1 cellular context compared by ENCODE assay signal in the genomic region with DNA sequence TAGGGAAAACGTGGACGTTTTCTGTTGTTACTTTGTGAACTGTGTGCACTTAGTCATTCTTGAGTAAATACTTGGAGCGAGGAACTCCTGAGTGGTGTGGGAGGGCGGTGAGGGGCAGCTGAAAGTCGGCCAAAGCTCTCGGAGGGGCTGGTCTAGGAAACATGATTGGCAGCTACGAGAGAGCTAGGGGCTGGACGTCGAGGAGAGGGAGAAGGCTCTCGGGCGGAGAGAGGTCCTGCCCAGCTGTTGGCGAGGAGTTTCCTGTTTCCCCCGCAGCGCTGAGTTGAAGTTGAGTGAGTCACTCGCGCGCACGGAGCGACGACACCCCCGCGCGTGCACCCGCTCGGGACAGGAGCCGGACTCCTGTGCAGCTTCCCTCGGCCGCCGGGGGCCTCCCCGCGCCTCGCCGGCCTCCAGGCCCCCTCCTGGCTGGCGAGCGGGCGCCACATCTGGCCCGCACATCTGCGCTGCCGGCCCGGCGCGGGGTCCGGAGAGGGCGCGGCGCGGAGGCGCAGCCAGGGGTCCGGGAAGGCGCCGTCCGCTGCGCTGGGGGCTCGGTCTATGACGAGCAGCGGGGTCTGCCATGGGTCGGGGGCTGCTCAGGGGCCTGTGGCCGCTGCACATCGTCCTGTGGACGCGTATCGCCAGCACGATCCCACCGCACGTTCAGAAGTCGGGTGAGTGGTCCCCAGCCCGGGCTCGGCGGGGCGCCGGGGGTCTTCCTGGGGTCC.
A peak's percentile ranks its signal among the peaks of the same experiment; 100 is the strongest.
TF ChIP-seq lines count a peak whose summit lies in the region.

A gene (plus strand): TSS at position 301 of the 731 bp plus-strand sequence. CDS start 283 bp downstream, at position 584.

TF ChIP-seq in HepG2, 621 proteins besides CTCF, POLR2A, EP300 and RAD21 (continued from another document and continues in another):
- TF ChIP-seq, protein P1, sequence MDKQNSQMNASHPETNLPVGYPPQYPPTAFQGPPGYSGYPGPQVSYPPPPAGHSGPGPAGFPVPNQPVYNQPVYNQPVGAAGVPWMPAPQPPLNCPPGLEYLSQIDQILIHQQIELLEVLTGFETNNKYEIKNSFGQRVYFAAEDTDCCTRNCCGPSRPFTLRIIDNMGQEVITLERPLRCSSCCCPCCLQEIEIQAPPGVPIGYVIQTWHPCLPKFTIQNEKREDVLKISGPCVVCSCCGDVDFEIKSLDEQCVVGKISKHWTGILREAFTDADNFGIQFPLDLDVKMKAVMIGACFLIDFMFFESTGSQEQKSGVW (CRISPR knock-in tag; IDR thresholded peaks at IDR 0.05; ENCODE audit: borderline replicate concordance): 0 out of 2 replicates have a peak, but pooled peaks have one; percentile 56
- peak; percentile 73; the same call in 1 of the 2 replicates for TF ChIP-seq FOXP1 (IDR thresholded peaks at IDR 0.05)
- TF ChIP-seq FOXP1 (CRISPR knock-in tag; IDR thresholded peaks at IDR 0.05): peak; percentile 75; the same call in 1 of the 2 replicates
- no peak for TF ChIP-seq ZNF30 (CRISPR knock-in tag; IDR thresholded peaks at IDR 0.05)
- TF ChIP-seq ZFP36L1 (CRISPR knock-in tag; IDR thresholded peaks at IDR 0.05): no peak
- TF ChIP-seq, protein P2, sequence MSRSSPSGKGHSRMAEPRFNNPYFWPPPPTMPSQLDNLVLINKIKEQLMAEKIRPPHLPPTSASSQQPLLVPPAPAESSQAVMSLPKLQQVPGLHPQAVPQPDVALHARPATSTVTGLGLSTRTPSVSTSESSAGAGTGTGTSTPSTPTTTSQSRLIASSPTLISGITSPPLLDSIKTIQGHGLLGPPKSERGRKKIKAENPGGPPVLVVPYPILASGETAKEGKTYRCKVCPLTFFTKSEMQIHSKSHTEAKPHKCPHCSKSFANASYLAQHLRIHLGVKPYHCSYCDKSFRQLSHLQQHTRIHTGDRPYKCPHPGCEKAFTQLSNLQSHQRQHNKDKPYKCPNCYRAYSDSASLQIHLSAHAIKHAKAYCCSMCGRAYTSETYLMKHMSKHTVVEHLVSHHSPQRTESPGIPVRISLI (CRISPR knock-in tag; IDR thresholded peaks at IDR 0.05; ENCODE audit: borderline replicate concordance): 0 out of 2 replicates have a peak, but pooled peaks have one; percentile 42
- TF ChIP-seq KLF16 (CRISPR knock-in tag; IDR thresholded peaks at IDR 0.05): peak in 1 of 2 experiments; percentile 82; a peak in 2 of 4 replicates
- no peak for TF ChIP-seq U2AF2 (IDR thresholded peaks at IDR 0.05; ENCODE audit: low read depth, low read length)
- TF ChIP-seq, protein P3, sequence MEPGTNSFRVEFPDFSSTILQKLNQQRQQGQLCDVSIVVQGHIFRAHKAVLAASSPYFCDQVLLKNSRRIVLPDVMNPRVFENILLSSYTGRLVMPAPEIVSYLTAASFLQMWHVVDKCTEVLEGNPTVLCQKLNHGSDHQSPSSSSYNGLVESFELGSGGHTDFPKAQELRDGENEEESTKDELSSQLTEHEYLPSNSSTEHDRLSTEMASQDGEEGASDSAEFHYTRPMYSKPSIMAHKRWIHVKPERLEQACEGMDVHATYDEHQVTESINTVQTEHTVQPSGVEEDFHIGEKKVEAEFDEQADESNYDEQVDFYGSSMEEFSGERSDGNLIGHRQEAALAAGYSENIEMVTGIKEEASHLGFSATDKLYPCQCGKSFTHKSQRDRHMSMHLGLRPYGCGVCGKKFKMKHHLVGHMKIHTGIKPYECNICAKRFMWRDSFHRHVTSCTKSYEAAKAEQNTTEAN (CRISPR knock-in tag; conservative IDR thresholded peaks at IDR 0.05): peak; percentile 78; the same call in 1 of the 2 replicates
- peak; percentile 97; the same call in 1 of the 2 replicates for TF ChIP-seq ZNF431 (CRISPR knock-in tag; IDR thresholded peaks at IDR 0.05; ENCODE audit: borderline replicate concordance, low read depth)
- peak; percentile 4; the same call in 1 of the 2 replicates for TF ChIP-seq SSRP1 (CRISPR knock-in tag; IDR thresholded peaks at IDR 0.05)
- peak; percentile 62; the same call in 1 of the 2 replicates for TF ChIP-seq NR2C2 (CRISPR knock-in tag; IDR thresholded peaks at IDR 0.05; ENCODE audit: borderline replicate concordance)
- TF ChIP-seq, protein P4, sequence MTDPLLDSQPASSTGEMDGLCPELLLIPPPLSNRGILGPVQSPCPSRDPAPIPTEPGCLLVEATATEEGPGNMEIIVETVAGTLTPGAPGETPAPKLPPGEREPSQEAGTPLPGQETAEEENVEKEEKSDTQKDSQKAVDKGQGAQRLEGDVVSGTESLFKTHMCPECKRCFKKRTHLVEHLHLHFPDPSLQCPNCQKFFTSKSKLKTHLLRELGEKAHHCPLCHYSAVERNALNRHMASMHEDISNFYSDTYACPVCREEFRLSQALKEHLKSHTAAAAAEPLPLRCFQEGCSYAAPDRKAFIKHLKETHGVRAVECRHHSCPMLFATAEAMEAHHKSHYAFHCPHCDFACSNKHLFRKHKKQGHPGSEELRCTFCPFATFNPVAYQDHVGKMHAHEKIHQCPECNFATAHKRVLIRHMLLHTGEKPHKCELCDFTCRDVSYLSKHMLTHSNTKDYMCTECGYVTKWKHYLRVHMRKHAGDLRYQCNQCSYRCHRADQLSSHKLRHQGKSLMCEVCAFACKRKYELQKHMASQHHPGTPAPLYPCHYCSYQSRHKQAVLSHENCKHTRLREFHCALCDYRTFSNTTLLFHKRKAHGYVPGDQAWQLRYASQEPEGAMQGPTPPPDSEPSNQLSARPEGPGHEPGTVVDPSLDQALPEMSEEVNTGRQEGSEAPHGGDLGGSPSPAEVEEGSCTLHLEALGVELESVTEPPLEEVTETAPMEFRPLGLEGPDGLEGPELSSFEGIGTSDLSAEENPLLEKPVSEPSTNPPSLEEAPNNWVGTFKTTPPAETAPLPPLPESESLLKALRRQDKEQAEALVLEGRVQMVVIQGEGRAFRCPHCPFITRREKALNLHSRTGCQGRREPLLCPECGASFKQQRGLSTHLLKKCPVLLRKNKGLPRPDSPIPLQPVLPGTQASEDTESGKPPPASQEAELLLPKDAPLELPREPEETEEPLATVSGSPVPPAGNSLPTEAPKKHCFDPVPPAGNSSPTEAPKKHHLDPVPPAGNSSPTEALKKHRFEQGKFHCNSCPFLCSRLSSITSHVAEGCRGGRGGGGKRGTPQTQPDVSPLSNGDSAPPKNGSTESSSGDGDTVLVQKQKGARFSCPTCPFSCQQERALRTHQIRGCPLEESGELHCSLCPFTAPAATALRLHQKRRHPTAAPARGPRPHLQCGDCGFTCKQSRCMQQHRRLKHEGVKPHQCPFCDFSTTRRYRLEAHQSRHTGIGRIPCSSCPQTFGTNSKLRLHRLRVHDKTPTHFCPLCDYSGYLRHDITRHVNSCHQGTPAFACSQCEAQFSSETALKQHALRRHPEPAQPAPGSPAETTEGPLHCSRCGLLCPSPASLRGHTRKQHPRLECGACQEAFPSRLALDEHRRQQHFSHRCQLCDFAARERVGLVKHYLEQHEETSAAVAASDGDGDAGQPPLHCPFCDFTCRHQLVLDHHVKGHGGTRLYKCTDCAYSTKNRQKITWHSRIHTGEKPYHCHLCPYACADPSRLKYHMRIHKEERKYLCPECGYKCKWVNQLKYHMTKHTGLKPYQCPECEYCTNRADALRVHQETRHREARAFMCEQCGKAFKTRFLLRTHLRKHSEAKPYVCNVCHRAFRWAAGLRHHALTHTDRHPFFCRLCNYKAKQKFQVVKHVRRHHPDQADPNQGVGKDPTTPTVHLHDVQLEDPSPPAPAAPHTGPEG (CRISPR knock-in tag; IDR thresholded peaks at IDR 0.05): no peak
- TF ChIP-seq SP2 (CRISPR knock-in tag; IDR thresholded peaks at IDR 0.05): 0 out of 2 replicates have a peak, but pooled peaks have one; percentile 56
- TF ChIP-seq ZC3H4 (CRISPR knock-in tag; IDR thresholded peaks at IDR 0.05; ENCODE audit: borderline replicate concordance): 0 out of 2 replicates have a peak, but pooled peaks have one; percentile 6
- TF ChIP-seq NFE2L2 (IDR thresholded peaks at IDR 0.05; ENCODE audit: low read length): no peak
- peak; percentile 87 for TF ChIP-seq SOX5 (CRISPR knock-in tag; IDR thresholded peaks at IDR 0.05; ENCODE audit: borderline replicate concordance)
- TF ChIP-seq ZNF205 (CRISPR knock-in tag; IDR thresholded peaks at IDR 0.05): peak; percentile 66; the same call in 1 of the 2 replicates
- TF ChIP-seq ZNF12 (CRISPR knock-in tag; IDR thresholded peaks at IDR 0.05): peak; percentile 93
- TF ChIP-seq, protein P5, sequence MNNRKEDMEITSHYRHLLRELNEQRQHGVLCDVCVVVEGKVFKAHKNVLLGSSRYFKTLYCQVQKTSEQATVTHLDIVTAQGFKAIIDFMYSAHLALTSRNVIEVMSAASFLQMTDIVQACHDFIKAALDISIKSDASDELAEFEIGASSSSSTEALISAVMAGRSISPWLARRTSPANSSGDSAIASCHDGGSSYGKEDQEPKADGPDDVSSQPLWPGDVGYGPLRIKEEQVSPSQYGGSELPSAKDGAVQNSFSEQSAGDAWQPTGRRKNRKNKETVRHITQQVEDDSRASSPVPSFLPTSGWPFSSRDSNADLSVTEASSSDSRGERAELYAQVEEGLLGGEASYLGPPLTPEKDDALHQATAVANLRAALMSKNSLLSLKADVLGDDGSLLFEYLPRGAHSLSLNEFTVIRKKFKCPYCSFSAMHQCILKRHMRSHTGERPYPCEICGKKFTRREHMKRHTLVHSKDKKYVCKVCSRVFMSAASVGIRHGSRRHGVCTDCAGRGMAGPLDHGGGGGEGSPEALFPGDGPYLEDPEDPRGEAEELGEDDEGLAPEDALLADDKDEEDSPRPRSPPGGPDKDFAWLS (CRISPR knock-in tag; IDR thresholded peaks at IDR 0.05; ENCODE audit: borderline replicate concordance): no peak
- TF ChIP-seq, protein P6, sequence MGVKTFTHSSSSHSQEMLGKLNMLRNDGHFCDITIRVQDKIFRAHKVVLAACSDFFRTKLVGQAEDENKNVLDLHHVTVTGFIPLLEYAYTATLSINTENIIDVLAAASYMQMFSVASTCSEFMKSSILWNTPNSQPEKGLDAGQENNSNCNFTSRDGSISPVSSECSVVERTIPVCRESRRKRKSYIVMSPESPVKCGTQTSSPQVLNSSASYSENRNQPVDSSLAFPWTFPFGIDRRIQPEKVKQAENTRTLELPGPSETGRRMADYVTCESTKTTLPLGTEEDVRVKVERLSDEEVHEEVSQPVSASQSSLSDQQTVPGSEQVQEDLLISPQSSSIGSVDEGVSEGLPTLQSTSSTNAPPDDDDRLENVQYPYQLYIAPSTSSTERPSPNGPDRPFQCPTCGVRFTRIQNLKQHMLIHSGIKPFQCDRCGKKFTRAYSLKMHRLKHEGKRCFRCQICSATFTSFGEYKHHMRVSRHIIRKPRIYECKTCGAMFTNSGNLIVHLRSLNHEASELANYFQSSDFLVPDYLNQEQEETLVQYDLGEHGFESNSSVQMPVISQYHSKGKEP (CRISPR knock-in tag; IDR thresholded peaks at IDR 0.05): peak; percentile 62; the same call in 1 of the 2 replicates
- TF ChIP-seq HDAC1 (CRISPR knock-in tag; IDR thresholded peaks at IDR 0.05): peak; percentile 80
- TF ChIP-seq DNMT3B (CRISPR knock-in tag; conservative IDR thresholded peaks at IDR 0.05): no peak
- peak; percentile 74 for TF ChIP-seq CREM (IDR thresholded peaks at IDR 0.05)
- no peak for TF ChIP-seq CREM (CRISPR knock-in tag; IDR thresholded peaks at IDR 0.05)
- peak; percentile 90 for TF ChIP-seq GATAD2A (CRISPR knock-in tag; IDR thresholded peaks at IDR 0.05)
- 0 out of 2 replicates have a peak, but pooled peaks have one; percentile 55 for TF ChIP-seq ZSCAN31 (CRISPR knock-in tag; IDR thresholded peaks at IDR 0.05; ENCODE audit: low read depth)
- TF ChIP-seq MEF2D (CRISPR knock-in tag; IDR thresholded peaks at IDR 0.05): peak; percentile 72; the same call in 1 of the 2 replicates
- TF ChIP-seq, protein P7, sequence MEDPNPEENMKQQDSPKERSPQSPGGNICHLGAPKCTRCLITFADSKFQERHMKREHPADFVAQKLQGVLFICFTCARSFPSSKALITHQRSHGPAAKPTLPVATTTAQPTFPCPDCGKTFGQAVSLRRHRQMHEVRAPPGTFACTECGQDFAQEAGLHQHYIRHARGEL (CRISPR knock-in tag; IDR thresholded peaks at IDR 0.05): no peak
- peak; percentile 93; the same call in 1 of the 2 replicates for TF ChIP-seq ZNF556 (CRISPR knock-in tag; IDR thresholded peaks at IDR 0.05; ENCODE audit: borderline replicate concordance)
- TF ChIP-seq, protein P8, sequence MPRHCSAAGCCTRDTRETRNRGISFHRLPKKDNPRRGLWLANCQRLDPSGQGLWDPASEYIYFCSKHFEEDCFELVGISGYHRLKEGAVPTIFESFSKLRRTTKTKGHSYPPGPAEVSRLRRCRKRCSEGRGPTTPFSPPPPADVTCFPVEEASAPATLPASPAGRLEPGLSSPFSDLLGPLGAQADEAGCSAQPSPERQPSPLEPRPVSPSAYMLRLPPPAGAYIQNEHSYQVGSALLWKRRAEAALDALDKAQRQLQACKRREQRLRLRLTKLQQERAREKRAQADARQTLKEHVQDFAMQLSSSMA (CRISPR knock-in tag; IDR thresholded peaks at IDR 0.05): peak; percentile 74; the same call in 1 of the 2 replicates
- TF ChIP-seq, protein P9, sequence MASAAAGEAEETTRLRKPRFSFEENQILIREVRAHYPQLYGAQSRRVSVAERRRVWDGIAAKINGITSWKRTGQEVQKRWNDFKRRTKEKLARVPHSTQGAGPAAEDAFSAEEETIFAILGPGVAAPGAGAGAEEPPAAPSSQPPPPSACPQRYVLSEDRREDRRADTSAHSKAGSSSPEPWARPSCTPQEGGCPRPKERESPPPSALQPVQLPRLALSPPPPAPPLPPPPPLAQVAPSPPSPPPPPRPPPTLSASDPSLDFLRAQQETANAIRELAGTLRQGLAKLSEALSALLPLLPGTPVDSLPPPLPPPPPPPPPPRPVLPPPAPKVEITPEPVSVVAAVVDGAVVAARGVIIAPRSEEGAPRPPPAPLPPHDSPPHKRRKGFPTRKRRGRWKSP (CRISPR knock-in tag; IDR thresholded peaks at IDR 0.05): no peak
- TF ChIP-seq, protein P10, sequence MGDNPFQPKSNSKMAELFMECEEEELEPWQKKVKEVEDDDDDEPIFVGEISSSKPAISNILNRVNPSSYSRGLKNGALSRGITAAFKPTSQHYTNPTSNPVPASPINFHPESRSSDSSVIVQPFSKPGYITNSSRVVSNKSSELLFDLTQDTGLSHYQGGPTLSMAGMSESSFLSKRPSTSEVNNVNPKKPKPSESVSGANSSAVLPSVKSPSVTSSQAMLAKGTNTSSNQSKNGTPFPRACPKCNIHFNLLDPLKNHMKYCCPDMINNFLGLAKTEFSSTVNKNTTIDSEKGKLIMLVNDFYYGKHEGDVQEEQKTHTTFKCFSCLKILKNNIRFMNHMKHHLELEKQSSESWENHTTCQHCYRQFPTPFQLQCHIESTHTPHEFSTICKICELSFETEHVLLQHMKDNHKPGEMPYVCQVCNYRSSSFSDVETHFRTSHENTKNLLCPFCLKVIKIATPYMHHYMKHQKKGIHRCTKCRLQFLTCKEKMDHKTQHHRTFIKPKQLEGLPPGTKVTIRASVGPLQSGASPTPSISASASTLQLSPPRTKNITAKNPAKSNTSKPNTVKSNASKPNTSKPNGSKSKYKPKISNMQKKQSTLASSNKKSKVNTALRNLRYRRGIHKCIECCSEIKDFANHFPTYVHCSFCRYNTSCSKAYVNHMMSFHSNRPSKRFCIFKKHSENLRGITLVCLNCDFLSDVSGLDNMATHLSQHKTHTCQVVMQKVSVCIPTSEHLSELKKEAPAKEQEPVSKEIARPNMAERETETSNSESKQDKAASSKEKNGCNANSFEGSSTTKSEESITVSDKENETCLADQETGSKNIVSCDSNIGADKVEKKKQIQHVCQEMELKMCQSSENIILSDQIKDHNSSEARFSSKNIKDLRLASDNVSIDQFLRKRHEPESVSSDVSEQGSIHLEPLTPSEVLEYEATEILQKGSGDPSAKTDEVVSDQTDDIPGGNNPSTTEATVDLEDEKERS (CRISPR knock-in tag; IDR thresholded peaks at IDR 0.05): no peak; the same call in 1 of the 2 replicates
- TF ChIP-seq SMAD9 (CRISPR knock-in tag; IDR thresholded peaks at IDR 0.05): no peak
- TF ChIP-seq, protein P11, sequence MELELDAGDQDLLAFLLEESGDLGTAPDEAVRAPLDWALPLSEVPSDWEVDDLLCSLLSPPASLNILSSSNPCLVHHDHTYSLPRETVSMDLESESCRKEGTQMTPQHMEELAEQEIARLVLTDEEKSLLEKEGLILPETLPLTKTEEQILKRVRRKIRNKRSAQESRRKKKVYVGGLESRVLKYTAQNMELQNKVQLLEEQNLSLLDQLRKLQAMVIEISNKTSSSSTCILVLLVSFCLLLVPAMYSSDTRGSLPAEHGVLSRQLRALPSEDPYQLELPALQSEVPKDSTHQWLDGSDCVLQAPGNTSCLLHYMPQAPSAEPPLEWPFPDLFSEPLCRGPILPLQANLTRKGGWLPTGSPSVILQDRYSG (CRISPR knock-in tag; IDR thresholded peaks at IDR 0.05): no peak
